ENCODE assay signal across 8 cellular contexts in genomic region chr14:103528512-103529382, GRCh38. TPM values are rescaled to one million over a fixed set of nuclear protein-coding genes. Genes with fewer than 3 reads are reported as not detected.
DNase-seq lines count a peak whose midpoint lies in the region; ATAC-seq lines count a peak whose summit lies in the region.

Gene TRMT61A, plus strand, starts transcription at chr14:103529196. Its CDS starts 783 bp downstream, at chr14:103529979.

- peak within 1 kb of the TSS; percentile 98 for H3K4me2 ChIP-seq in skeletal muscle satellite cell (ENCODE audit: low read length)

- H3K9ac ChIP-seq in iPS-18a (ENCODE audit: low read length) (peak within 1 kb of the TSS; percentile 70), skeletal muscle satellite cell (ENCODE audit: low read depth, low read length) (peak within 1 kb of the TSS; percentile 94)

- H3K36me3 ChIP-seq in iPS-18a (ENCODE audit: control insufficient read depth, low read depth, low read length): peaks cover 3% of the 10 kb centered on the region
- peaks cover 3% of the 10 kb centered on the region for H3K36me3 ChIP-seq in skeletal muscle satellite cell (ENCODE audit: insufficient read depth, low read length)

- H3K4me1 ChIP-seq in iPS-18a (ENCODE audit: control insufficient read depth, low read depth, low read length) (peaks cover 4% of the 10 kb centered on the region), skeletal muscle satellite cell (ENCODE audit: control insufficient read depth, insufficient read depth, low read length) (peaks cover 28% of the 10 kb centered on the region)

- H3K4me3 ChIP-seq in iPS-18a (ENCODE audit: low read length): peak within 1 kb of the TSS; percentile 93
- H3K4me3 ChIP-seq in skeletal muscle satellite cell (ENCODE audit: low read length): peak within 1 kb of the TSS; percentile 100

- DNase-seq in Daoy (ENCODE audit: low read depth): peak; percentile 95
- peak; percentile 95 for DNase-seq in NCI-H2107 (lab: John Stamatoyannopoulos, UW)
- DNase-seq in UCSD-AML1 (lab: John Stamatoyannopoulos, UW; ENCODE audit: unreplicated experiment): peak; percentile 81
- peak; percentile 43 for DNase-seq in brain pericyte (ENCODE audit: low read depth, low spot score)

- H3K9me3 ChIP-seq in iPS-18a (ENCODE audit: control insufficient read depth, low read depth, low read length): no peaks in the 10 kb centered on the region
- H3K9me3 ChIP-seq in skeletal muscle satellite cell (replicated peaks; ENCODE audit: low read length): no peaks in the 10 kb centered on the region

- H3K27ac ChIP-seq in iPS-18a (ENCODE audit: low read length): peak within 1 kb of the TSS; percentile 63

- H3K27me3 ChIP-seq in iPS-18a (ENCODE audit: control insufficient read depth, insufficient read depth, low read length) (peaks cover 20% of the 10 kb centered on the region), skeletal muscle satellite cell (ENCODE audit: control insufficient read depth, insufficient read depth, low read length) (peaks cover 5% of the 10 kb centered on the region)

- ATAC-seq in HG02798 (IDR thresholded peaks at IDR 0.05; ENCODE audit: poor library complexity, unreplicated experiment) (peak; percentile 52), GM18873 (IDR thresholded peaks at IDR 0.05; ENCODE audit: low FRiP score, unreplicated experiment) (no peak)

RNA-seq across cellular contexts. Expression of gene TRMT61A, which starts in this region (rescaled TPM):
- total RNA-seq in Daoy (2014; rRNA removed; shearing (Covaris generic)): 29.5 and 36.8 TPM in 2 replicates
- total RNA-seq in skeletal muscle satellite cell (2012; rRNA removed): 14.9 and 17.0 TPM in 2 replicates

Comparison
In these comparisons a context has a peak if more than half of its experiments do, and no peak if none do; other contexts are left out.
1. DNase-seq: peak in every context shown above with its lines; median percentile 95 in Daoy; 95 in NCI-H2107; 81 in UCSD-AML1; 43 in brain pericyte.